8 cellular contexts compared by ENCODE assay signal in the genomic region with DNA sequence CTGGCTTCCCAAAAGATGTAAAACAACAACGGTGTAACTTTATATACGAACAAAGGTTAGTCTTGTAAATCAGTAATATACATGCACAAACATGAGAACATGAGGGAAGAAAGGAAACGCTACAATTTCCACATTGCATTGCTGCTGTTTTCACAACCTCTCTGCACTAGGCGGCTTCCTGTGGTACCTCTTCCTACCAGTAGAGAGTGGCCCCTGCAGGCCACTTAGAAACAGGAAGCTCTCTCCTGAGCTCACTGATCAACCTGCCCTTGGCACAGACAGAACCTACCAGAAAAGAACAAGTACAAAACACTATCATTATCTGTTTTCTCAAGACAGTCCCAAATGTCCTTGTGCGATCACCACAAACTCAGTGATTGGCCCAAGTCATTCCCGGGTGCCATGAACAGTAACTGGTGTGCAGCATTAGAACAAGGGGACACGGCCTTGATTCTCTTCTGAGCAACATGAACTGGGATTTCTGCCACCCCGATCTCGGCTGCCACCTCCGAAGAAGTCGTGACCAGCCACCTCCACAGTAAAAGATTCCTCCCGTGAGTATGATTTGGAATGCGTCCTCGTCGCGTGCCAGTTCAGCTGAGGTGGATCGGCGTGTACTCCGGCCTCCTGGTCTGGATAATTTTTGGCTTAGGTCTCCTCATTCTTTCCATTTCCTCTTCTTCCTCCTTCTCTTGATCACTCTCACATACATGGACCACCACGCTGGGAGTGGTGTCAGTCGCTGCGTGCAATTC. TPM values are rescaled to one million over a fixed set of nuclear protein-coding genes. Genes with fewer than 3 reads are reported as not detected.
DNase-seq lines count a peak whose midpoint lies in the region; ATAC-seq and TF ChIP-seq lines count a peak whose summit lies in the region.

No MANE protein-coding gene starts in this region.

- no peaks in the 10 kb centered on the region for H3K9me3 Mint-ChIP-seq in progenitor cell of endocrine pancreas (ENCODE audit: low read depth)

- no peak overlapping the region for H3K27ac Mint-ChIP-seq in progenitor cell of endocrine pancreas

- no peaks in the 10 kb centered on the region for H3K27me3 Mint-ChIP-seq in progenitor cell of endocrine pancreas

- DNase-seq in NCI-H748 (lab: John Stamatoyannopoulos, UW; ENCODE audit: unreplicated experiment) (peak; percentile 19), NCI-H748 treated with DMSO at 0.1 percent for 48 hours (lab: John Stamatoyannopoulos, UW) (no peak), NOMO-1 treated with dmso at 0.1 percent for 144 hours (lab: John Stamatoyannopoulos, UW; ENCODE audit: unreplicated experiment) (peak; percentile 80), dermis microvascular lymphatic vessel endothelial cell (ENCODE audit: low read depth in 2 of 2) (peak; percentile 46 to 67), progenitor cell of endocrine pancreas (ENCODE audit: low spot score, unreplicated experiment) (no peak)
- DNase-seq in activated CD8-positive, alpha-beta memory T cell treated with anti-CD3 and anti-CD28 coated beads for 24 hours, result no peak

- peak; percentile 33 for TF ChIP-seq CTCF in progenitor cell of endocrine pancreas (IDR thresholded peaks at IDR 0.05; ENCODE audit: unreplicated experiment)

- no peak overlapping the region for H3K4me3 Mint-ChIP-seq in progenitor cell of endocrine pancreas (ENCODE audit: low read depth)

- peaks cover 13% of the 10 kb centered on the region for H3K4me1 Mint-ChIP-seq in progenitor cell of endocrine pancreas (ENCODE audit: low read depth)

- ATAC-seq in GM21723 (IDR thresholded peaks at IDR 0.05; ENCODE audit: unreplicated experiment) (no peak), GM18861 (IDR thresholded peaks at IDR 0.05; ENCODE audit: unreplicated experiment) (no peak)

- peaks cover 17% of the 10 kb centered on the region for H3K36me3 Mint-ChIP-seq in progenitor cell of endocrine pancreas (ENCODE audit: insufficient read depth)

RNA-seq across cellular contexts. Expression of gene KCNE1, which starts 5.7 kb away (rescaled TPM):
- under 0.01 and 0.13 TPM in 2 replicates for total RNA-seq in dermis microvascular lymphatic vessel endothelial cell
- 0.31 and 0.53 TPM in 2 replicates for total RNA-seq in progenitor cell of endocrine pancreas

Comparison
In these comparisons a context has a peak if more than half of its experiments do, and no peak if none do; other contexts are left out.
1. DNase-seq: peak in NCI-H748 (single experiment), NOMO-1 treated with dmso at 0.1 percent for 144 hours (single experiment) and dermis microvascular lymphatic vessel endothelial cell (2 of 2); none in NCI-H748 treated with DMSO at 0.1 percent for 48 hours (single experiment), progenitor cell of endocrine pancreas (single experiment) and activated CD8-positive, alpha-beta memory T cell treated with anti-CD3 and anti-CD28 coated beads for 24 hours (single experiment).